ENCODE assay signal across 19 cellular contexts in the genomic region with DNA sequence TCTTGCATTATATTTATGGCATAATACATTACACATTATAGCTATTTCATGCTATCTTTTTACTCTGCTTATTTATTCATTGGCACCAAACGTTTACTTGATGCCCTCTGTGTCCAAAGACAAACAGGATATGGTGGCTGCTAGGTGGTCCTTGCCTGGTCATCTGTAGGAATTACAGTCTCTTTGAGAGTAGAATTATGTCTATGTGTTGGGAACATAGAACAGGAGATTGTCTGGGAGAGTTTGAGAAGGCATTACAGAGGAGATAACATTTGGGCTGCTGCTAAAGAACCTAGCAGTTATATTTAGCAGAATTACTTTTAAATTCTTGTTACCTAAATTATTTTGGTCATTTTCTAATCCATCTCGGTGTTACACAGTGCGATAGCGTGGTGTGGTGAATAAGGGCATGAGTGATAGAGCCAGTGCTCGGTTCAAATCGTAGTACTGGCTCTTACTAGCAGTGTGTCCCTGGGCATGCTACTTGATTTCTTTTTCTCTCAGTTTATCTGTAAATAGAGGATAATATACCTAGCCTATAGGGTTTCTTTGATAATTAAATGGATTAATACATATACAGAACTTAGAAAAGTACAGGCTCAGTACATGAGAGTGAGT. TPM values are rescaled to one million over a fixed set of nuclear protein-coding genes. Genes with fewer than 3 reads are reported as not detected.
DNase-seq lines count a peak whose midpoint lies in the region; ATAC-seq and TF ChIP-seq lines count a peak whose summit lies in the region.
"Had no signal": no experiment of that assay in that cellular context is flagged by ENCODE, and none has a peak within 500 bp of the region (broad histone marks: within the 10 kb centered on the region; RNA-seq: fewer than 3 reads in every experiment).

No MANE protein-coding gene starts in this region.

- no peak overlapping the region for H3K18ac ChIP-seq in H9 (ENCODE audit: insufficient read length, low read depth, low read length)

- no peak overlapping the region for H2AFZ ChIP-seq in H9 (ENCODE audit: low read length)

- H3K4me2 ChIP-seq in H9 (ENCODE audit: insufficient read depth, insufficient read length, low read length), result no peak overlapping the region
- H3K4me2 ChIP-seq: BLaER1 treated with 17β-estradiol and CSF1 and Interleukin-3, amounts not matched to agents 10 nM and 100 nM had no signal

- H3K27ac ChIP-seq in H9 (ENCODE audit: insufficient read length, low read depth, low read length), result no peak overlapping the region
- H3K27ac ChIP-seq in heart left ventricle, result peak overlapping the region in 9 of 12 donors; percentile 6 to 70 (median 59)
- H3K27ac ChIP-seq in iPS-20b (ENCODE audit: low read length), result no peak overlapping the region
- no peak overlapping the region for H3K27ac ChIP-seq in A673 (ENCODE audit: low read depth, low read length, poor library complexity, severe bottlenecking)
- H3K27ac ChIP-seq: BLaER1 treated with 17β-estradiol and CSF1 and Interleukin-3, amounts not matched to agents 10 nM and 100 nM; HL-60; SK-N-MC had no signal

- no peak overlapping the region for H3K14ac ChIP-seq in H9 (ENCODE audit: insufficient read depth, low read length)

- no peaks in the 10 kb centered on the region; a peak in 1 of 5 replicates for H3K9me3 Mint-ChIP-seq in H9
- H3K9me3 Mint-ChIP-seq in activated T-helper 17 cell treated with anti-CD3 and anti-CD28 coated beads, Interleukin-2, amount 50 U/mL, for 72 hours, result no peaks in the 10 kb centered on the region
- H3K9me3 Mint-ChIP-seq: CD4-positive, alpha-beta memory T cell; HFFc6 had no signal

- TF ChIP-seq CTCF in H9 (conservative IDR thresholded peaks at IDR 0.05) (no peak), heart left ventricle (IDR thresholded peaks at IDR 0.05) (no peak), A673 (conservative IDR thresholded peaks at IDR 0.05; ENCODE audit: low read depth, low read length) (no peak)

- H4K8ac ChIP-seq in H9 (replicated peaks; ENCODE audit: insufficient read length, low read depth, low read length), result no peak overlapping the region

- H3K36me3 ChIP-seq in heart left ventricle, result peaks cover 0 to 57% (median 27%) of the 10 kb centered on the region in 9 donors
- H3K36me3 ChIP-seq in iPS-20b (ENCODE audit: insufficient read depth, low read depth, low read length), result peaks cover 54% of the 10 kb centered on the region
- no peaks in the 10 kb centered on the region for H3K36me3 ChIP-seq in A673 (ENCODE audit: insufficient read depth, low read length, poor library complexity, severe bottlenecking)

- H2BK15ac ChIP-seq in H9 (ENCODE audit: low read depth, low read length), result no peak overlapping the region

- DNase-seq in H9 (no peak), heart left ventricle (no peak), NCI-H748 (lab: John Stamatoyannopoulos, UW; ENCODE audit: unreplicated experiment) (no peak), A673 (ENCODE audit: low spot score) (no peak)
- DNase-seq: CD4-positive, alpha-beta memory T cell; H7; HFFc6; NCI-H1105 treated with DMSO at 0.1 percent for 48 hours; NCI-H2029 treated with DMSO at 0.1 percent for 48 hours; NCI-H446; NCI-H526; SHP77 treated with DMSO at 0.1 percent for 48 hours; SW 1271 had no signal

- ATAC-seq in activated T-helper 17 cell treated with anti-CD3 and anti-CD28 coated beads, Interleukin-2, amount 50 U/mL, for 72 hours (replicated peaks), result no peak
- ATAC-seq in heart left ventricle, result peak; percentile 46 to 68 (median 58)
- ATAC-seq in HG03354 (IDR thresholded peaks at IDR 0.05; ENCODE audit: poor library complexity, severe bottlenecking, unreplicated experiment), result no peak

- H3K9ac ChIP-seq in H9 (ENCODE audit: extremely low read depth, insufficient read length, low read length) (no peak overlapping the region), iPS-20b (ENCODE audit: low read depth, low read length) (peak overlapping the region; percentile 3; the same call in 1 of the 2 replicates)
- H3K9ac ChIP-seq: BLaER1 treated with 17β-estradiol and CSF1 and Interleukin-3, amounts not matched to agents 10 nM and 100 nM had no signal

- H3K36me3 Mint-ChIP-seq in H9 (ENCODE audit: insufficient read depth in 1 of 3, low read depth in 3 of 3), result peaks cover 18 to 48% (median 44%) of the 10 kb centered on the region in 3 experiments; a peak in 6 of 7 replicates
- peaks cover 84% of the 10 kb centered on the region for H3K36me3 Mint-ChIP-seq in activated T-helper 17 cell treated with anti-CD3 and anti-CD28 coated beads, Interleukin-2, amount 50 U/mL, for 72 hours (ENCODE audit: low read depth)

- H3K4me3 Mint-ChIP-seq in H9, result no peak overlapping the region
- H3K4me3 Mint-ChIP-seq in activated T-helper 17 cell treated with anti-CD3 and anti-CD28 coated beads, Interleukin-2, amount 50 U/mL, for 72 hours, result no peak overlapping the region
- H3K4me3 Mint-ChIP-seq: CD4-positive, alpha-beta memory T cell; HFFc6 had no signal

- no peak for TF ChIP-seq POLR2A in heart left ventricle (IDR thresholded peaks at IDR 0.05)

- H2BK20ac ChIP-seq in H9 (ENCODE audit: low read depth, low read length, poor library complexity, severe bottlenecking), result no peak overlapping the region

- no peaks in the 10 kb centered on the region for H3K79me2 ChIP-seq in H9 (ENCODE audit: insufficient read depth, low read length)

- H3K23me2 ChIP-seq in H9 (ENCODE audit: insufficient read length, low read depth, low read length, poor library complexity, severe bottlenecking), result no peaks in the 10 kb centered on the region

- peak overlapping the region in 2 of 3 experiments; percentile 30 to 63; a peak in 4 of 7 replicates for H3K27ac Mint-ChIP-seq in H9
- H3K27ac Mint-ChIP-seq in activated T-helper 17 cell treated with anti-CD3 and anti-CD28 coated beads, Interleukin-2, amount 50 U/mL, for 72 hours, result peak overlapping the region; percentile 33
- H3K27ac Mint-ChIP-seq: HFFc6 had no signal

- H3K27me3 ChIP-seq in H9 (ENCODE audit: insufficient read depth, low read length) (no peaks in the 10 kb centered on the region), heart left ventricle (no peaks in the 10 kb centered on the region), iPS-20b (ENCODE audit: insufficient read depth, low read length) (no peaks in the 10 kb centered on the region), A673 (replicated peaks; ENCODE audit: insufficient read depth, low read depth, low read length, poor library complexity) (no peaks in the 10 kb centered on the region)
- H3K27me3 ChIP-seq: BLaER1 treated with 17β-estradiol and CSF1 and Interleukin-3, amounts not matched to agents 10 nM and 100 nM had no signal

- no peak overlapping the region for H2BK5ac ChIP-seq in H9 (ENCODE audit: insufficient read length, low read length)

- CTCF ChIA-PET in A673 (lab: Charles Lee), result no interaction called here

- POLR2A ChIA-PET in A673 (lab: Charles Lee; ENCODE audit: low non-redundant PET), result no interaction called here

- intact Hi-C loops in heart left ventricle (cut with DNase I) (no loop called here), A673 (cut with micrococcal nuclease; ENCODE audit: unreplicated experiment) (no loop called here)

- no peaks in the 10 kb centered on the region for H4K20me1 ChIP-seq in H9 (ENCODE audit: control insufficient read depth, insufficient read depth, insufficient read length)

- no peak overlapping the region for H3K4ac ChIP-seq in H9 (ENCODE audit: low read depth, low read length)

- no peak overlapping the region for H3T11ph ChIP-seq in H9 (ENCODE audit: low read length)

- H3K4me1 ChIP-seq in H9 (ENCODE audit: insufficient read depth, low read length) (peaks cover 2% of the 10 kb centered on the region; the same call in 1 of the 2 replicates), heart left ventricle (peaks cover 0 to 29% (median 2%) of the 10 kb centered on the region in 12 donors), iPS-20b (ENCODE audit: insufficient read depth, low read length) (peaks cover 20% of the 10 kb centered on the region), A673 (ENCODE audit: insufficient read depth, low read length, poor library complexity, severe bottlenecking) (peaks cover 13% of the 10 kb centered on the region)
- H3K4me1 ChIP-seq: BLaER1 treated with 17β-estradiol and CSF1 and Interleukin-3, amounts not matched to agents 10 nM and 100 nM had no signal

- H3K4me3 ChIP-seq in heart left ventricle (no peak overlapping the region), iPS-20b (ENCODE audit: low read length) (no peak overlapping the region), A673 (ENCODE audit: low read depth, low read length, poor library complexity, severe bottlenecking) (no peak overlapping the region)
- H3K4me3 ChIP-seq: BLaER1 treated with 17β-estradiol and CSF1 and Interleukin-3, amounts not matched to agents 10 nM and 100 nM; SK-N-MC had no signal

- peaks cover 4% of the 10 kb centered on the region for H3K79me1 ChIP-seq in H9 (ENCODE audit: insufficient read depth, low read depth, low read length, poor library complexity, severe bottlenecking)

- no peak overlapping the region for H2BK12ac ChIP-seq in H9 (ENCODE audit: insufficient read length, low read depth, low read length)

- no peak overlapping the region for H4K91ac ChIP-seq in H9 (ENCODE audit: insufficient read length, low read depth, low read length)

- no peak overlapping the region for H2BK120ac ChIP-seq in H9 (ENCODE audit: low read depth, low read length, poor library complexity, severe bottlenecking)

- H2AK5ac ChIP-seq in H9 (ENCODE audit: insufficient read length, low read length), result no peak overlapping the region

- H3K56ac ChIP-seq in H9 (ENCODE audit: insufficient read length, low read depth, low read length), result no peak overlapping the region

- H3K9me3 ChIP-seq in H9 (ENCODE audit: control insufficient read depth, low read depth, low read length) (no peaks in the 10 kb centered on the region), heart left ventricle (no peaks in the 10 kb centered on the region), iPS-20b (ENCODE audit: insufficient read depth, low read depth, low read length) (no peaks in the 10 kb centered on the region), A673 (ENCODE audit: low read depth, low read length, poor library complexity, severe bottlenecking) (no peaks in the 10 kb centered on the region)
- H3K9me3 ChIP-seq: BLaER1 treated with 17β-estradiol and CSF1 and Interleukin-3, amounts not matched to agents 10 nM and 100 nM had no signal

- peaks cover 37 to 53% of the 10 kb centered on the region in 2 experiments for H3K4me1 Mint-ChIP-seq in H9
- H3K4me1 Mint-ChIP-seq in activated T-helper 17 cell treated with anti-CD3 and anti-CD28 coated beads, Interleukin-2, amount 50 U/mL, for 72 hours, result no peaks in the 10 kb centered on the region

- WGBS in H9 (ENCODE audit: extremely low coverage, insufficient read length, low lambda C conversion rate), result no CpG with 5 or more reads among the region's 6 CpGs
- WGBS in heart left ventricle, 4 donors, result 48 to 72% (median 59%) methylated on average over 6 of the region's 6 CpGs

- no peaks in the 10 kb centered on the region for H3K27me3 Mint-ChIP-seq in H9 (ENCODE audit: low read depth)
- H3K27me3 Mint-ChIP-seq in activated T-helper 17 cell treated with anti-CD3 and anti-CD28 coated beads, Interleukin-2, amount 50 U/mL, for 72 hours, result no peaks in the 10 kb centered on the region
- H3K27me3 Mint-ChIP-seq: CD4-positive, alpha-beta memory T cell had no signal

- no TSS peak for BruUV-seq in A673 (replicated peaks; lab: Mats Ljungman, UMichigan)

- H3K23ac ChIP-seq in H9 (ENCODE audit: insufficient read length, low read depth, low read length), result no peak overlapping the region

- H4K5ac ChIP-seq in H9 (ENCODE audit: insufficient read length, low read depth, low read length), result no peak overlapping the region

RNA-seq across cellular contexts. Expression of a gene that starts 20.5 kb away (rescaled TPM):
- total RNA-seq in H9 (2021), result 48.7 and 54.0 TPM in 2 replicates
- 10 to 100 TPM; 10.9 to 25.3 TPM for total RNA-seq in activated T-helper 17 cell treated with anti-CD3 and anti-CD28 coated beads, Interleukin-2, amount 50 U/mL, for 72 hours
- 10 to 100 TPM in 7 of 9 donors, 1 to 10 TPM in 2; 4.7 to 25.3 (median 19.0) TPM for total RNA-seq in heart left ventricle
- 1 to 10 TPM; 4.1 to 7.3 TPM for polyA plus RNA-seq in heart left ventricle
- 31.3 and 38.4 TPM in 2 replicates for total RNA-seq in A673 (2021)

RNA-seq across cellular contexts. Expression of a gene that starts 39.6 kb away (rescaled TPM):
- total RNA-seq in H9 (2021) (0.13 TPM in 1 of 2 replicates, not detected in the other), heart left ventricle (10 to 100 TPM in 4 of 9 donors, 1 to 10 TPM in 5; 1.6 to 23.6 (median 6.6) TPM), A673 (2021) (1.2 and 1.4 TPM in 2 replicates)
- not detected for total RNA-seq in activated T-helper 17 cell treated with anti-CD3 and anti-CD28 coated beads, Interleukin-2, amount 50 U/mL, for 72 hours
- polyA plus RNA-seq in heart left ventricle, result 1 to 10 TPM in 1 of 2 donors, under 1 TPM in 1; 0.76 to 2.3 TPM
- total RNA-seq: CD4-positive, alpha-beta memory T cell had no signal
- polyA plus RNA-seq: CD4-positive, alpha-beta memory T cell had no signal

Comparison
In these comparisons a context has a peak if more than half of its experiments do, and no peak if none do; other contexts are left out.
1. H3K27ac ChIP-seq: peak in heart left ventricle (9 of 12); none in H9 (single experiment), iPS-20b (single experiment) and A673 (single experiment).
2. ATAC-seq: peak in heart left ventricle (4 of 4); none in activated T-helper 17 cell treated with anti-CD3 and anti-CD28 coated beads, Interleukin-2, amount 50 U/mL, for 72 hours (single experiment) and HG03354 (single experiment).